In genomic region chr13:48727252-48728011, GRCh38 we compare ENCODE assay signal across 16 cellular contexts.
DNase-seq lines count a peak whose midpoint lies in the region; ATAC-seq and TF ChIP-seq lines count a peak whose summit lies in the region.
"Had no signal": no experiment of that assay in that cellular context is flagged by ENCODE, and none has a peak within 500 bp of the region (broad histone marks: within the 10 kb centered on the region; RNA-seq: fewer than 3 reads in every experiment).

No MANE protein-coding gene starts in this region.

- peaks cover 10% of the 10 kb centered on the region for H3K27me3 Mint-ChIP-seq in activated CD8-positive, alpha-beta T cell treated with anti-CD3 and anti-CD28 coated beads, Interleukin-2, amount 10 ng/mL, durations not matched to agents 7 days and 5 days (ENCODE audit: low read depth)

- POLR2A ChIA-PET in activated CD8-positive, alpha-beta T cell treated with anti-CD3 and anti-CD28 coated beads, Interleukin-2, amount 10 ng/mL, durations not matched to agents 7 days and 5 days (lab: Charles Lee), result no interaction called here

- no peaks in the 10 kb centered on the region for H3K36me3 Mint-ChIP-seq in activated CD8-positive, alpha-beta T cell treated with anti-CD3 and anti-CD28 coated beads, Interleukin-2, amount 10 ng/mL, durations not matched to agents 7 days and 5 days (ENCODE audit: low read depth)
- H3K36me3 Mint-ChIP-seq: CD8-positive, alpha-beta T cell; naive B cell had no signal

- H3K27ac ChIP-seq in vagina, result peak overlapping the region; percentile 56
- H3K27ac ChIP-seq: esophagus squamous epithelium, right lobe of liver had no signal

- no peaks in the 10 kb centered on the region for H3K27me3 ChIP-seq in vagina
- H3K27me3 ChIP-seq: esophagus squamous epithelium, right lobe of liver had no signal

- no peak for ATAC-seq in activated CD8-positive, alpha-beta T cell treated with anti-CD3 and anti-CD28 coated beads, Interleukin-2, amount 10 ng/mL, durations not matched to agents 7 days and 5 days
- ATAC-seq: CD8-positive, alpha-beta T cell; right lobe of liver had no signal

- CTCF ChIA-PET in activated CD8-positive, alpha-beta T cell treated with anti-CD3 and anti-CD28 coated beads, Interleukin-2, amount 10 ng/mL, durations not matched to agents 7 days and 5 days (lab: Charles Lee), result no interaction called here

- H3K9me3 ChIP-seq in vagina, result no peaks in the 10 kb centered on the region
- H3K9me3 ChIP-seq: esophagus squamous epithelium, right lobe of liver had no signal

- H3K4me3 ChIP-seq in vagina, result no peak overlapping the region
- H3K4me3 ChIP-seq: esophagus squamous epithelium, right lobe of liver had no signal

- no peak overlapping the region for H3K27ac Mint-ChIP-seq in activated CD8-positive, alpha-beta T cell treated with anti-CD3 and anti-CD28 coated beads, Interleukin-2, amount 10 ng/mL, durations not matched to agents 7 days and 5 days
- H3K27ac Mint-ChIP-seq: CD8-positive, alpha-beta T cell; immature natural killer cell; naive B cell had no signal

- H3K4me1 Mint-ChIP-seq in activated CD8-positive, alpha-beta T cell treated with anti-CD3 and anti-CD28 coated beads, Interleukin-2, amount 10 ng/mL, durations not matched to agents 7 days and 5 days (ENCODE audit: low read depth), result peaks cover 13% of the 10 kb centered on the region

- H3K9me3 Mint-ChIP-seq in activated CD8-positive, alpha-beta T cell treated with anti-CD3 and anti-CD28 coated beads, Interleukin-2, amount 10 ng/mL, durations not matched to agents 7 days and 5 days (ENCODE audit: insufficient read depth), result no peaks in the 10 kb centered on the region
- H3K9me3 Mint-ChIP-seq: CD8-positive, alpha-beta T cell had no signal

- no peak overlapping the region for H3K4me3 Mint-ChIP-seq in activated CD8-positive, alpha-beta T cell treated with anti-CD3 and anti-CD28 coated beads, Interleukin-2, amount 10 ng/mL, durations not matched to agents 7 days and 5 days
- H3K4me3 Mint-ChIP-seq: CD8-positive, alpha-beta T cell; immature natural killer cell; naive B cell had no signal

- H3K36me3 ChIP-seq in vagina, result no peaks in the 10 kb centered on the region
- H3K36me3 ChIP-seq: esophagus squamous epithelium, right lobe of liver had no signal

- no peak for TF ChIP-seq CTCF in vagina (IDR thresholded peaks at IDR 0.05)

- TF ChIP-seq POLR2A in vagina (IDR thresholded peaks at IDR 0.05), result no peak

- H3K4me1 ChIP-seq in vagina, result peaks cover 27% of the 10 kb centered on the region

- intact Hi-C loops in vagina (cut with DNase I), result no loop called here

- peak; percentile 40 for DNase-seq in NCI-H1436 (lab: John Stamatoyannopoulos, UW)
- DNase-seq in NCI-H1436 treated with DMSO at 0.1 percent for 48 hours (lab: John Stamatoyannopoulos, UW), result no peak
- DNase-seq in NCI-H82 treated with DMSO at 0.1 percent for 48 hours (lab: John Stamatoyannopoulos, UW; ENCODE audit: unreplicated experiment), result peak; percentile 96
- peak; percentile 99 for DNase-seq in foreskin melanocyte
- DNase-seq in vagina (ENCODE audit: extremely low spot score in 2 of 2), result no peak
- no peak for DNase-seq in activated CD8-positive, alpha-beta T cell treated with anti-CD3 and anti-CD28 coated beads, Interleukin-2, amount 10 ng/mL, durations not matched to agents 7 days and 5 days
- no peak for DNase-seq in activated effector memory CD4-positive, alpha-beta T cell treated with Interleukin-2 at 50 U/mL for 16 hours
- DNase-seq in cortex of kidney (lab: John Stamatoyannopoulos, UW), result no peak
- DNase-seq: activated CD8-positive, alpha-beta memory T cell treated with anti-CD3 and anti-CD28 coated beads for 24 hours; activated naive CD4-positive, alpha-beta T cell treated with anti-CD3 and anti-CD28 coated beads, Interleukin-2, amount 50 U/mL, for 16 hours; CD8-positive, alpha-beta T cell; esophagus squamous epithelium; immature natural killer cell; Kasumi-1; naive B cell; right lobe of liver had no signal

Comparison
In these comparisons a context has a peak if more than half of its experiments do, and no peak if none do; other contexts are left out.
1. DNase-seq: peak in NCI-H1436 (single experiment), NCI-H82 treated with DMSO at 0.1 percent for 48 hours (single experiment) and foreskin melanocyte (single experiment); none in NCI-H1436 treated with DMSO at 0.1 percent for 48 hours (single experiment), vagina (0 of 2), activated CD8-positive, alpha-beta T cell treated with anti-CD3 and anti-CD28 coated beads, Interleukin-2, amount 10 ng/mL, durations not matched to agents 7 days and 5 days (single experiment), activated effector memory CD4-positive, alpha-beta T cell treated with Interleukin-2 at 50 U/mL for 16 hours (single experiment) and cortex of kidney (single experiment).